1 cellular context compared by ENCODE assay signal in genomic region chr5:131466171-131466766, GRCh38.
TF ChIP-seq lines count a peak whose summit lies in the region.

No MANE protein-coding gene starts in this region.

TF ChIP-seq in GM23338, 12 proteins besides CTCF, POLR2A, EP300 and RAD21 (continued from another document):
- TF ChIP-seq ZNF462 (CRISPR knock-in tag; IDR thresholded peaks at IDR 0.05) (no peak), CREB1 (CRISPR knock-in tag; IDR thresholded peaks at IDR 0.05; ENCODE audit: low read depth) (no peak), ETS1 (IDR thresholded peaks at IDR 0.05) (no peak), ZNF114 (CRISPR knock-in tag; IDR thresholded peaks at IDR 0.05) (no peak), EZH2phosphoT487 (IDR thresholded peaks at IDR 0.05; ENCODE audit: unreplicated experiment) (no peak)
TF ChIP-seq in GM23338: peak in this region for 0.
